20 cellular contexts compared by ENCODE assay signal in the genomic region with DNA sequence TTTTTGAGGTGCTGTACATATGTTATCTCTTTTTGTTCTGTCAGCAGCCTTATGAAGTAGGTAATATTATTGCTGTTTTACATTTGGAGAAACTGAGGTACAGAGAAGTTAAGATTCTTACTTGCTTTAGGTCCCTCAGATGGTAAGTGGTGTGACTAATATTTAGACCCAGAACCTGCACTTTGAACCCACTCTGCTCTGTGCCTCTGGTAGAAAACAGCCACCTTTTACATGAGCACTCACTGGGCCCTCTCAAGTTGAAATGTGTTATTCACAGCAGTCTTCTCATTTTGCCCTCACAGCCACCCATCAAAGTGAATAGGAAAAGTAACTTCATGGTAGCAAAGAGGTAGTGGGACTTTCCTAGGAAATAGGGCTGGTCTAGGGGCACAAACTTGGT. TPM values are rescaled to one million over a fixed set of nuclear protein-coding genes. Genes with fewer than 3 reads are reported as not detected.
DNase-seq lines count a peak whose midpoint lies in the region; ATAC-seq and TF ChIP-seq lines count a peak whose summit lies in the region.
"Had no signal": no experiment of that assay in that cellular context is flagged by ENCODE, and none has a peak within 500 bp of the region (broad histone marks: within the 10 kb centered on the region; RNA-seq: fewer than 3 reads in every experiment).

No MANE protein-coding gene starts in this region.

- no peaks in the 10 kb centered on the region for H3K27me3 ChIP-seq in naive thymus-derived CD4-positive, alpha-beta T cell (ENCODE audit: control insufficient read depth in 2 of 2, insufficient read depth in 2 of 2, low read length in 2 of 2)
- no peaks in the 10 kb centered on the region for H3K27me3 ChIP-seq in foreskin keratinocyte
- H3K27me3 ChIP-seq: BE2C had no signal

- no peak overlapping the region for H3K4me3 Mint-ChIP-seq in activated CD4-positive, alpha-beta T cell treated with anti-CD3 and anti-CD28 coated beads for 36 hours
- H3K4me3 Mint-ChIP-seq in activated CD4-positive, alpha-beta T cell treated with anti-CD3 and anti-CD28 coated beads, Interleukin-2, amount 10 ng/mL, durations not matched to agents 24 days and 14 days: no peak overlapping the region
- H3K4me3 Mint-ChIP-seq in stimulated activated naive CD8-positive, alpha-beta T cell treated with anti-CD3 and anti-CD28 coated beads, Interleukin-15, Interleukin-2, amounts not matched to agents 100 ng/mL and 50 ng/mL, for 24 hours: no peak overlapping the region
- H3K4me3 Mint-ChIP-seq in naive thymus-derived CD4-positive, alpha-beta T cell: no peak overlapping the region
- no peak overlapping the region for H3K4me3 Mint-ChIP-seq in stimulated activated naive B cell treated with anti-CD40 and anti-IgM and Interleukin-4, amounts not matched to agents 10 μg/mL and 1 μg/mL and 100 μg/mL, for 72 hours

- POLR2A ChIA-PET in activated CD4-positive, alpha-beta T cell treated with anti-CD3 and anti-CD28 coated beads for 36 hours (lab: Charles Lee): interaction anchor here (0.5 to 0.8 kb wide), 2 partner anchors 467 to 659 kb away, joined by 3 to 4 read pairs; a partner anchor contains a TSS
- POLR2A ChIA-PET in naive thymus-derived CD4-positive, alpha-beta T cell (lab: Charles Lee): interaction anchor here (0.7 kb wide), 1 partner anchor 26 kb away, joined by 5 read pairs; no protein-coding TSS in a partner anchor

- peaks cover 6 to 58% (median 7%) of the 10 kb centered on the region in 3 experiments for H3K36me3 ChIP-seq in naive thymus-derived CD4-positive, alpha-beta T cell (ENCODE audit: control insufficient read depth in 2 of 3, insufficient read depth in 3 of 3, low read length in 3 of 3)

- H3K27ac ChIP-seq in naive thymus-derived CD4-positive, alpha-beta T cell (ENCODE audit: low read depth, low read length): no peak overlapping the region
- H3K27ac ChIP-seq in foreskin keratinocyte: no peak overlapping the region
- H3K27ac ChIP-seq: 22Rv1 had no signal

- peaks cover 46% of the 10 kb centered on the region for H3K4me1 Mint-ChIP-seq in activated CD4-positive, alpha-beta T cell treated with anti-CD3 and anti-CD28 coated beads for 36 hours
- peaks cover 35% of the 10 kb centered on the region for H3K4me1 Mint-ChIP-seq in activated CD4-positive, alpha-beta T cell treated with anti-CD3 and anti-CD28 coated beads, Interleukin-2, amount 10 ng/mL, durations not matched to agents 24 days and 14 days
- H3K4me1 Mint-ChIP-seq in stimulated activated naive CD8-positive, alpha-beta T cell treated with anti-CD3 and anti-CD28 coated beads, Interleukin-15, Interleukin-2, amounts not matched to agents 100 ng/mL and 50 ng/mL, for 24 hours (ENCODE audit: low read depth): peaks cover 49% of the 10 kb centered on the region
- H3K4me1 Mint-ChIP-seq in naive thymus-derived CD4-positive, alpha-beta T cell: peaks cover 36 to 56% (median 40%) of the 10 kb centered on the region in 7 donors
- peaks cover 47 to 77% of the 10 kb centered on the region in 2 donors for H3K4me1 Mint-ChIP-seq in stimulated activated naive B cell treated with anti-CD40 and anti-IgM and Interleukin-4, amounts not matched to agents 10 μg/mL and 1 μg/mL and 100 μg/mL, for 72 hours

- no peak for TF ChIP-seq CTCF in foreskin keratinocyte (conservative IDR thresholded peaks at IDR 0.05)

- peak overlapping the region; percentile 49 for H3K27ac Mint-ChIP-seq in activated CD4-positive, alpha-beta T cell treated with anti-CD3 and anti-CD28 coated beads for 36 hours
- no peak overlapping the region for H3K27ac Mint-ChIP-seq in activated CD4-positive, alpha-beta T cell treated with anti-CD3 and anti-CD28 coated beads, Interleukin-2, amount 10 ng/mL, durations not matched to agents 24 days and 14 days
- H3K27ac Mint-ChIP-seq in stimulated activated naive CD8-positive, alpha-beta T cell treated with anti-CD3 and anti-CD28 coated beads, Interleukin-15, Interleukin-2, amounts not matched to agents 100 ng/mL and 50 ng/mL, for 24 hours: peak overlapping the region; percentile 61
- peak overlapping the region in 5 of 9 donors; percentile 28 to 100 (median 43) for H3K27ac Mint-ChIP-seq in naive thymus-derived CD4-positive, alpha-beta T cell
- H3K27ac Mint-ChIP-seq in stimulated activated naive B cell treated with anti-CD40 and anti-IgM and Interleukin-4, amounts not matched to agents 10 μg/mL and 1 μg/mL and 100 μg/mL, for 72 hours: peak overlapping the region; percentile 45
- H3K27ac Mint-ChIP-seq: CD4-positive, alpha-beta T cell had no signal

- CTCF ChIA-PET in activated CD4-positive, alpha-beta T cell treated with anti-CD3 and anti-CD28 coated beads for 36 hours (lab: Charles Lee): interaction anchor here (2.6 kb wide), 1 partner anchor 12 kb away, joined by 7 read pairs; no protein-coding TSS in a partner anchor
- CTCF ChIA-PET in naive thymus-derived CD4-positive, alpha-beta T cell (lab: Charles Lee): interaction anchor here (1.7 kb wide), 1 partner anchor 19 kb away, joined by 6 read pairs; no protein-coding TSS in a partner anchor

- no peak overlapping the region for H3K4me3 ChIP-seq in naive thymus-derived CD4-positive, alpha-beta T cell (ENCODE audit: low read length)

- H3K9me3 Mint-ChIP-seq in activated CD4-positive, alpha-beta T cell treated with anti-CD3 and anti-CD28 coated beads for 36 hours (ENCODE audit: low read depth): no peaks in the 10 kb centered on the region
- no peaks in the 10 kb centered on the region for H3K9me3 Mint-ChIP-seq in activated CD4-positive, alpha-beta T cell treated with anti-CD3 and anti-CD28 coated beads, Interleukin-2, amount 10 ng/mL, durations not matched to agents 24 days and 14 days
- H3K9me3 Mint-ChIP-seq in stimulated activated naive CD8-positive, alpha-beta T cell treated with anti-CD3 and anti-CD28 coated beads, Interleukin-15, Interleukin-2, amounts not matched to agents 100 ng/mL and 50 ng/mL, for 24 hours: no peaks in the 10 kb centered on the region
- H3K9me3 Mint-ChIP-seq in naive thymus-derived CD4-positive, alpha-beta T cell: peaks cover 0 to 2% (median 0%) of the 10 kb centered on the region in 11 donors
- no peaks in the 10 kb centered on the region for H3K9me3 Mint-ChIP-seq in stimulated activated naive B cell treated with anti-CD40 and anti-IgM and Interleukin-4, amounts not matched to agents 10 μg/mL and 1 μg/mL and 100 μg/mL, for 72 hours
- H3K9me3 Mint-ChIP-seq: CD4-positive, alpha-beta T cell had no signal

- H3K36me3 Mint-ChIP-seq in activated CD4-positive, alpha-beta T cell treated with anti-CD3 and anti-CD28 coated beads for 36 hours (ENCODE audit: low read depth): peaks cover 70% of the 10 kb centered on the region
- peaks cover 67% of the 10 kb centered on the region for H3K36me3 Mint-ChIP-seq in activated CD4-positive, alpha-beta T cell treated with anti-CD3 and anti-CD28 coated beads, Interleukin-2, amount 10 ng/mL, durations not matched to agents 24 days and 14 days (ENCODE audit: low read depth)
- peaks cover 58% of the 10 kb centered on the region for H3K36me3 Mint-ChIP-seq in stimulated activated naive CD8-positive, alpha-beta T cell treated with anti-CD3 and anti-CD28 coated beads, Interleukin-15, Interleukin-2, amounts not matched to agents 100 ng/mL and 50 ng/mL, for 24 hours (ENCODE audit: low read depth)
- peaks cover 8 to 48% (median 14%) of the 10 kb centered on the region in 5 donors for H3K36me3 Mint-ChIP-seq in naive thymus-derived CD4-positive, alpha-beta T cell
- peaks cover 67 to 80% of the 10 kb centered on the region in 2 donors for H3K36me3 Mint-ChIP-seq in stimulated activated naive B cell treated with anti-CD40 and anti-IgM and Interleukin-4, amounts not matched to agents 10 μg/mL and 1 μg/mL and 100 μg/mL, for 72 hours

- no peaks in the 10 kb centered on the region for H3K9me3 ChIP-seq in naive thymus-derived CD4-positive, alpha-beta T cell (ENCODE audit: control insufficient read depth in 2 of 3, low read length in 3 of 3)
- H3K9me3 ChIP-seq: BE2C had no signal

- no peaks in the 10 kb centered on the region for H3K27me3 Mint-ChIP-seq in activated CD4-positive, alpha-beta T cell treated with anti-CD3 and anti-CD28 coated beads for 36 hours
- H3K27me3 Mint-ChIP-seq in activated CD4-positive, alpha-beta T cell treated with anti-CD3 and anti-CD28 coated beads, Interleukin-2, amount 10 ng/mL, durations not matched to agents 24 days and 14 days: no peaks in the 10 kb centered on the region
- H3K27me3 Mint-ChIP-seq in stimulated activated naive CD8-positive, alpha-beta T cell treated with anti-CD3 and anti-CD28 coated beads, Interleukin-15, Interleukin-2, amounts not matched to agents 100 ng/mL and 50 ng/mL, for 24 hours: no peaks in the 10 kb centered on the region
- no peaks in the 10 kb centered on the region for H3K27me3 Mint-ChIP-seq in naive thymus-derived CD4-positive, alpha-beta T cell
- H3K27me3 Mint-ChIP-seq in stimulated activated naive B cell treated with anti-CD40 and anti-IgM and Interleukin-4, amounts not matched to agents 10 μg/mL and 1 μg/mL and 100 μg/mL, for 72 hours: no peaks in the 10 kb centered on the region
- H3K27me3 Mint-ChIP-seq: CD4-positive, alpha-beta T cell; IgD-negative memory B cell had no signal

- peaks cover 5% of the 10 kb centered on the region in 2 donors for H3K4me1 ChIP-seq in naive thymus-derived CD4-positive, alpha-beta T cell (ENCODE audit: control insufficient read depth in 2 of 2, insufficient read depth in 2 of 2, low read length in 2 of 2)
- no peaks in the 10 kb centered on the region for H3K4me1 ChIP-seq in foreskin keratinocyte
- H3K4me1 ChIP-seq: BE2C had no signal

- no peak for ATAC-seq in activated CD4-positive, alpha-beta T cell treated with anti-CD3 and anti-CD28 coated beads for 36 hours
- no peak for ATAC-seq in stimulated activated naive CD8-positive, alpha-beta T cell treated with anti-CD3 and anti-CD28 coated beads, Interleukin-15, Interleukin-2, amounts not matched to agents 100 U/mL and 50 U/mL, for 24 hours
- ATAC-seq in naive thymus-derived CD4-positive, alpha-beta T cell: no peak
- no peak for ATAC-seq in stimulated activated naive B cell treated with anti-CD40 and anti-IgM and Interleukin-4, amounts not matched to agents 10 μg/mL and 1 μg/mL and 100 μg/mL, for 72 hours (replicated peaks)
- ATAC-seq in HG03135 (IDR thresholded peaks at IDR 0.05; ENCODE audit: unreplicated experiment) (no peak), foreskin keratinocyte (no peak)

- no peak for DNase-seq in activated CD4-positive, alpha-beta T cell treated with anti-CD3 and anti-CD28 coated beads for 36 hours
- DNase-seq in activated CD4-positive, alpha-beta T cell treated with anti-CD3 and anti-CD28 coated beads, Interleukin-2, amount 10 ng/mL, durations not matched to agents 24 days and 14 days: no peak
- DNase-seq in stimulated activated naive CD8-positive, alpha-beta T cell treated with anti-CD3 and anti-CD28 coated beads, Interleukin-15, Interleukin-2, amounts not matched to agents 100 U/mL and 50 U/mL, for 24 hours: no peak
- no peak for DNase-seq in naive thymus-derived CD4-positive, alpha-beta T cell
- DNase-seq in stimulated activated naive B cell treated with anti-CD40 and anti-IgM and Interleukin-4, amounts not matched to agents 10 μg/mL and 1 μg/mL and 100 μg/mL, for 72 hours: no peak
- no peak for DNase-seq in foreskin keratinocyte
- DNase-seq: BE2C; CD4-positive, alpha-beta T cell; DMS79 treated with DMSO at 0.1 percent for 48 hours; H7; MV-4-11; NCI-H1417; NCI-H1930; NCI-H526 treated with DMSO at 0.1 percent for 48 hours had no signal

- intact Hi-C loops in activated CD4-positive, alpha-beta T cell treated with anti-CD3 and anti-CD28 coated beads for 36 hours (cut with DNase I, micrococcal nuclease): no loop called here
- intact Hi-C loops in activated CD4-positive, alpha-beta T cell treated with anti-CD3 and anti-CD28 coated beads, Interleukin-2, amount 10 ng/mL, durations not matched to agents 24 days and 14 days (cut with micrococcal nuclease): no loop called here
- intact Hi-C loops in naive thymus-derived CD4-positive, alpha-beta T cell (cut with micrococcal nuclease): loop anchor here in 1 of 2 donors (10.0 kb wide), 1 partner anchor 60 kb away; no protein-coding TSS in a partner anchor

RNA-seq across cellular contexts. Expression of a gene that starts 4.7 kb away (rescaled TPM):
- total RNA-seq in activated CD4-positive, alpha-beta T cell treated with anti-CD3 and anti-CD28 coated beads for 36 hours: 10 to 100 TPM; 26.1 to 31.3 TPM
- 40.4 and 46.5 TPM in 2 replicates for total RNA-seq in activated CD4-positive, alpha-beta T cell treated with anti-CD3 and anti-CD28 coated beads, Interleukin-2, amount 10 ng/mL, durations not matched to agents 24 days and 14 days
- total RNA-seq in naive thymus-derived CD4-positive, alpha-beta T cell: 10 to 100 TPM; 27.1 to 30.7 (median 29.0) TPM
- 10 to 100 TPM; 10.2 to 17.3 TPM for polyA plus RNA-seq in naive thymus-derived CD4-positive, alpha-beta T cell
- 22.7 and 22.9 TPM in 2 replicates for total RNA-seq in foreskin keratinocyte
- 11.8 and 14.0 TPM in 2 replicates for polyA plus RNA-seq in foreskin keratinocyte

RNA-seq across cellular contexts. Expression of a gene that starts 41.8 kb away (rescaled TPM):
- total RNA-seq in activated CD4-positive, alpha-beta T cell treated with anti-CD3 and anti-CD28 coated beads for 36 hours: 100 to 1,000 TPM; 258 to 391 TPM
- total RNA-seq in activated CD4-positive, alpha-beta T cell treated with anti-CD3 and anti-CD28 coated beads, Interleukin-2, amount 10 ng/mL, durations not matched to agents 24 days and 14 days: 283 and 306 TPM in 2 replicates
- total RNA-seq in naive thymus-derived CD4-positive, alpha-beta T cell: 100 to 1,000 TPM; 107 to 260 (median 127) TPM
- polyA plus RNA-seq in naive thymus-derived CD4-positive, alpha-beta T cell: 100 to 1,000 TPM; 303 to 332 TPM
- total RNA-seq in foreskin keratinocyte: 431 and 480 TPM in 2 replicates
- polyA plus RNA-seq in foreskin keratinocyte: 631 and 674 TPM in 2 replicates

RNA-seq across cellular contexts. Expression of a gene that starts 41.9 kb away (rescaled TPM):
- total RNA-seq in activated CD4-positive, alpha-beta T cell treated with anti-CD3 and anti-CD28 coated beads for 36 hours: 10 to 100 TPM; 33.4 to 34.7 TPM
- total RNA-seq in activated CD4-positive, alpha-beta T cell treated with anti-CD3 and anti-CD28 coated beads, Interleukin-2, amount 10 ng/mL, durations not matched to agents 24 days and 14 days: 63.1 and 64.6 TPM in 2 replicates
- 10 to 100 TPM; 34.4 to 50.5 (median 37.2) TPM for total RNA-seq in naive thymus-derived CD4-positive, alpha-beta T cell
- polyA plus RNA-seq in naive thymus-derived CD4-positive, alpha-beta T cell: 10 to 100 TPM; 52.0 to 63.4 TPM
- total RNA-seq in foreskin keratinocyte: 62.1 and 64.6 TPM in 2 replicates
- 48.1 and 50.3 TPM in 2 replicates for polyA plus RNA-seq in foreskin keratinocyte

RNA-seq across cellular contexts. Expression of a gene that starts 48.8 kb away (rescaled TPM):
- total RNA-seq in activated CD4-positive, alpha-beta T cell treated with anti-CD3 and anti-CD28 coated beads for 36 hours: 1 to 10 TPM; 5.3 to 7.5 TPM
- 4.6 and 6.8 TPM in 2 replicates for total RNA-seq in activated CD4-positive, alpha-beta T cell treated with anti-CD3 and anti-CD28 coated beads, Interleukin-2, amount 10 ng/mL, durations not matched to agents 24 days and 14 days
- total RNA-seq in naive thymus-derived CD4-positive, alpha-beta T cell: 10 to 100 TPM in 2 of 5 experiments, 1 to 10 TPM in 3; 3.8 to 17.1 (median 8.5) TPM
- polyA plus RNA-seq in naive thymus-derived CD4-positive, alpha-beta T cell: 1 to 10 TPM; 1.6 to 4.3 TPM
- total RNA-seq in foreskin keratinocyte: 9.8 and 9.9 TPM in 2 replicates
- polyA plus RNA-seq in foreskin keratinocyte: 9.2 and 9.4 TPM in 2 replicates
- total RNA-seq: G401, LHCN-M2 had no signal
